1 cellular context compared by ENCODE assay signal in genomic region chr20:23501926-23502325, GRCh38.
TF ChIP-seq lines count a peak whose summit lies in the region.

No MANE protein-coding gene starts in this region.

TF ChIP-seq in H1, 55 proteins besides CTCF, POLR2A, EP300 and RAD21 (continued from another document):
- TF ChIP-seq, protein P1, sequence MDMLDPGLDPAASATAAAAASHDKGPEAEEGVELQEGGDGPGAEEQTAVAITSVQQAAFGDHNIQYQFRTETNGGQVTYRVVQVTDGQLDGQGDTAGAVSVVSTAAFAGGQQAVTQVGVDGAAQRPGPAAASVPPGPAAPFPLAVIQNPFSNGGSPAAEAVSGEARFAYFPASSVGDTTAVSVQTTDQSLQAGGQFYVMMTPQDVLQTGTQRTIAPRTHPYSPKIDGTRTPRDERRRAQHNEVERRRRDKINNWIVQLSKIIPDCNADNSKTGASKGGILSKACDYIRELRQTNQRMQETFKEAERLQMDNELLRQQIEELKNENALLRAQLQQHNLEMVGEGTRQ (IDR thresholded peaks at IDR 0.05; ENCODE audit: low read length) = no peak
- TF ChIP-seq HDAC6 (IDR thresholded peaks at IDR 0.05; ENCODE audit: low read depth, low read length) (no peak), PHF8 (conservative IDR thresholded peaks at IDR 0.05; ENCODE audit: low read depth, low read length) (no peak), RNF2 (IDR thresholded peaks at IDR 0.05; ENCODE audit: borderline replicate concordance, low read depth, low read length, missing control alignments, poor library complexity, severe bottlenecking) (no peak), CREB1 (IDR thresholded peaks at IDR 0.05) (no peak), BRCA1 (IDR thresholded peaks at IDR 0.05; ENCODE audit: low read depth, low read length) (no peak), POU5F1 (IDR thresholded peaks at IDR 0.05; ENCODE audit: low read depth, low read length) (no peak), NRF1 (IDR thresholded peaks at IDR 0.05; ENCODE audit: low read depth, low read length) (no peak), SUZ12 (IDR thresholded peaks at IDR 0.05; ENCODE audit: low read length) (no peak)
